Comparison of ENCODE assay signal across 8 cellular contexts in the genomic region with DNA sequence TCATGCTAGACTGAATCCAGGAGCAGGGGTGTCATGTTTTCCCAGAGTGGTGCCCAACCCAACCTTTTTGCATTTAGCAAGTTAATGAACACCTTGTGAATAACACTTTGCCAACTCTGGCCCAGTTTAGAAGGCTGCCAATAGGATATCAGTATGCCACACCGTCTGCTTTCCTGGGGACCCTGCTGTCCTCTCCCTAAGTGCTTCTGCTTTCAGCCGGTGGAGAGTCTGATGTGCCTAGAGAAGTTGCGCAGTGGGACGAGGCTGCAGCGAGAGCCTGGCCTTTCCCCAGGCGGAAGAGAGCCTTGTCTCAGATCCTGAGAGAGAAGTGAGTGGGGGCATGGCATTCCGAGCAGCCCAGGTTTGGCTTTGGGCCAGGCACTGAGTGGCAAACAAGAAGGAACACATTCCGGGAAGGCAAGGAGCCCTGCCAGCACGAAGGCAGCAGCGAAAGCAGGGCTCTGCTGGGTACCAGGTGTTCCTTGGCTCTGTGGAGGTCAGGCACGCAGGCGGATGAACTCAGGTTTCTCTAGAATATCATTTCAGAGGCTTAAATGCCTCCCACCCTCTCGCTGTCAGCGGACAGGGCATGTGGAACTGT. TPM values are rescaled to one million over a fixed set of nuclear protein-coding genes. Genes with fewer than 3 reads are reported as not detected.
DNase-seq lines count a peak whose midpoint lies in the region; ATAC-seq and TF ChIP-seq lines count a peak whose summit lies in the region.

No MANE protein-coding gene starts in this region.

- intact Hi-C loops in A673 (cut with micrococcal nuclease; ENCODE audit: unreplicated experiment) = loop anchor here (5.0 kb wide), 1 partner anchor 373 kb away; no protein-coding TSS in a partner anchor

- H3K4me3 ChIP-seq in A673 (ENCODE audit: low read depth, low read length, poor library complexity, severe bottlenecking) = peak overlapping the region; percentile 50
- H3K4me3 ChIP-seq in gastroesophageal sphincter = peak overlapping the region; percentile 57 to 61

- H3K9me3 Mint-ChIP-seq in activated CD8-positive, alpha-beta memory T cell treated with anti-CD3 and anti-CD28 coated beads, Interleukin-2, amount 10 ng/mL, durations not matched to agents 7 days and 5 days (ENCODE audit: low read depth) = no peaks in the 10 kb centered on the region

- H3K4me3 Mint-ChIP-seq in activated CD8-positive, alpha-beta memory T cell treated with anti-CD3 and anti-CD28 coated beads, Interleukin-2, amount 10 ng/mL, durations not matched to agents 7 days and 5 days = no peak overlapping the region

- H3K27me3 ChIP-seq in A673 (replicated peaks; ENCODE audit: insufficient read depth, low read depth, low read length, poor library complexity) (no peaks in the 10 kb centered on the region), gastroesophageal sphincter (no peaks in the 10 kb centered on the region)

- no peak for TF ChIP-seq EP300 in gastroesophageal sphincter (IDR thresholded peaks at IDR 0.05)

- H3K4me1 ChIP-seq in A673 (ENCODE audit: insufficient read depth, low read length, poor library complexity, severe bottlenecking) = peaks cover 5% of the 10 kb centered on the region
- peaks cover 0 to 43% (median 6%) of the 10 kb centered on the region in 3 donors for H3K4me1 ChIP-seq in gastroesophageal sphincter

- POLR2A ChIA-PET in A673 (lab: Charles Lee; ENCODE audit: low non-redundant PET) = no interaction called here

- H3K9me3 ChIP-seq in A673 (ENCODE audit: low read depth, low read length, poor library complexity, severe bottlenecking) (no peaks in the 10 kb centered on the region), gastroesophageal sphincter (no peaks in the 10 kb centered on the region)

- H3K36me3 Mint-ChIP-seq in activated CD8-positive, alpha-beta memory T cell treated with anti-CD3 and anti-CD28 coated beads, Interleukin-2, amount 10 ng/mL, durations not matched to agents 7 days and 5 days = no peaks in the 10 kb centered on the region

- CTCF ChIA-PET in A673 (lab: Charles Lee) = interaction anchor here (1.9 kb wide), 1 partner anchor 411 kb away, joined by 42 read pairs; no protein-coding TSS in a partner anchor
- CTCF ChIA-PET in activated CD8-positive, alpha-beta memory T cell treated with anti-CD3 and anti-CD28 coated beads, Interleukin-2, amount 10 ng/mL, durations not matched to agents 7 days and 5 days (lab: Charles Lee) = interaction anchor here (0.9 to 3.8 kb wide), 11 partner anchors 8 to 411 kb away, joined by 3 to 44 read pairs (median 9); no protein-coding TSS in a partner anchor

- H3K4me1 Mint-ChIP-seq in activated CD8-positive, alpha-beta memory T cell treated with anti-CD3 and anti-CD28 coated beads, Interleukin-2, amount 10 ng/mL, durations not matched to agents 7 days and 5 days = peaks cover 4% of the 10 kb centered on the region

- WGBS in gastroesophageal sphincter (ENCODE audit: low coverage in 1 of 2), 2 donors = 13 to 17% methylated on average over 5 to 7 of the region's 14 CpGs

- ATAC-seq in gastroesophageal sphincter = peak; percentile 79
- ATAC-seq in activated CD8-positive, alpha-beta memory T cell treated with anti-CD3 and anti-CD28 coated beads, Interleukin-2, amount 10 ng/mL, durations not matched to agents 7 days and 5 days = no peak

- no TSS peak for BruUV-seq in A673 (replicated peaks; lab: Mats Ljungman, UMichigan)

- no peak overlapping the region for H3K27ac Mint-ChIP-seq in activated CD8-positive, alpha-beta memory T cell treated with anti-CD3 and anti-CD28 coated beads, Interleukin-2, amount 10 ng/mL, durations not matched to agents 7 days and 5 days

- TF ChIP-seq CTCF in A673 (conservative IDR thresholded peaks at IDR 0.05; ENCODE audit: low read depth, low read length) (no peak), VCaP (conservative IDR thresholded peaks at IDR 0.05) (no peak), gastroesophageal sphincter (IDR thresholded peaks at IDR 0.05) (no peak), GM10266 (IDR thresholded peaks at IDR 0.05; ENCODE audit: control insufficient read depth, insufficient read depth, low read depth, missing control alignments) (no peak)

- H3K27me3 Mint-ChIP-seq in activated CD8-positive, alpha-beta memory T cell treated with anti-CD3 and anti-CD28 coated beads, Interleukin-2, amount 10 ng/mL, durations not matched to agents 7 days and 5 days = no peaks in the 10 kb centered on the region

- TF ChIP-seq POLR2A in gastroesophageal sphincter (IDR thresholded peaks at IDR 0.05) = no peak

- DNase-seq in A673 (ENCODE audit: low spot score) (peak; percentile 54), HPDE6-E6E7 (ENCODE audit: extremely low spot score) (peak; percentile 76), pulmonary artery endothelial cell (ENCODE audit: low read depth, low spot score) (peak; percentile 13), GM10266 (ENCODE audit: extremely low spot score) (no peak)
- no peak for DNase-seq in activated CD8-positive, alpha-beta memory T cell treated with anti-CD3 and anti-CD28 coated beads, Interleukin-2, amount 10 ng/mL, durations not matched to agents 7 days and 5 days
- DNase-seq in activated T-cell treated with anti-CD3 and anti-CD28 coated beads, Interleukin-2, amount 50 U/mL, for 48 hours = no peak

- H3K27ac ChIP-seq in A673 (ENCODE audit: low read depth, low read length, poor library complexity, severe bottlenecking) (no peak overlapping the region), VCaP (peak overlapping the region; percentile 97), gastroesophageal sphincter (peak overlapping the region; percentile 86 to 92 (median 88))

- H3K36me3 ChIP-seq in A673 (ENCODE audit: insufficient read depth, low read length, poor library complexity, severe bottlenecking) (no peaks in the 10 kb centered on the region), gastroesophageal sphincter (no peaks in the 10 kb centered on the region)

RNA-seq across cellular contexts. Expression of a gene that starts 36.9 kb away (rescaled TPM):
- total RNA-seq in A673 (2021) (2.0 and 2.8 TPM in 2 replicates), gastroesophageal sphincter (1 to 10 TPM in 3 of 4 donors, under 1 TPM in 1; 0.92 to 2.8 (median 2.1) TPM), pulmonary artery endothelial cell (1.3 and 2.2 TPM in 2 replicates)
- total RNA-seq in activated CD8-positive, alpha-beta memory T cell treated with anti-CD3 and anti-CD28 coated beads, Interleukin-2, amount 10 ng/mL, durations not matched to agents 7 days and 5 days = 1 to 10 TPM; 1.1 to 1.4 TPM

RNA-seq across cellular contexts. Expression of a gene that starts 37.2 kb away (rescaled TPM):
- total RNA-seq in A673 (2021) = 26.3 and 30.1 TPM in 2 replicates
- 100 to 1,000 TPM in 2 of 4 donors, 10 to 100 TPM in 2; 74.5 to 118 (median 108) TPM for total RNA-seq in gastroesophageal sphincter
- total RNA-seq in pulmonary artery endothelial cell = 21.4 and 25.8 TPM in 2 replicates
- total RNA-seq in activated CD8-positive, alpha-beta memory T cell treated with anti-CD3 and anti-CD28 coated beads, Interleukin-2, amount 10 ng/mL, durations not matched to agents 7 days and 5 days = 10 to 100 TPM; 15.3 to 23.4 TPM

RNA-seq across cellular contexts. Expression of a gene that starts 42.5 kb away (rescaled TPM):
- total RNA-seq in A673 (2021) (0.20 and 0.43 TPM in 2 replicates), gastroesophageal sphincter (under 1 TPM in 2 of 4 donors, not detected in 2; 0.39 to 0.64 TPM), pulmonary artery endothelial cell (0.14 and 0.20 TPM in 2 replicates)
- not detected for total RNA-seq in activated CD8-positive, alpha-beta memory T cell treated with anti-CD3 and anti-CD28 coated beads, Interleukin-2, amount 10 ng/mL, durations not matched to agents 7 days and 5 days

Comparison
In these comparisons a context has a peak if more than half of its experiments do, and no peak if none do; other contexts are left out.
1. DNase-seq: peak in A673 (single experiment), HPDE6-E6E7 (single experiment) and pulmonary artery endothelial cell (single experiment); none in activated CD8-positive, alpha-beta memory T cell treated with anti-CD3 and anti-CD28 coated beads, Interleukin-2, amount 10 ng/mL, durations not matched to agents 7 days and 5 days (single experiment), activated T-cell treated with anti-CD3 and anti-CD28 coated beads, Interleukin-2, amount 50 U/mL, for 48 hours (0 of 2) and GM10266 (single experiment).